8 cellular contexts compared by ENCODE assay signal in genomic region chr19:57477191-57478008, GRCh38. TPM values are rescaled to one million over a fixed set of nuclear protein-coding genes. Genes with fewer than 3 reads are reported as not detected.
DNase-seq lines count a peak whose midpoint lies in the region; ATAC-seq and TF ChIP-seq lines count a peak whose summit lies in the region.

Gene ZNF772, minus strand, starts transcription at chr19:57477566. Its CDS starts 257 bp downstream, at chr19:57477309.

- peak within 1 kb of the TSS; percentile 72 for H2BK5ac ChIP-seq in neuronal stem cell (ENCODE audit: low read length)

- peaks cover 39% of the 10 kb centered on the region for H3K9me3 ChIP-seq in SJCRH30 (replicated peaks)
- H3K9me3 ChIP-seq in gastroesophageal sphincter = peaks cover 0 to 56% (median 3%) of the 10 kb centered on the region in 3 donors
- peaks cover 44 to 51% of the 10 kb centered on the region in 2 donors for H3K9me3 ChIP-seq in neuronal stem cell (replicated peaks in 1 of 2; ENCODE audit: control insufficient read depth in 2 of 2, insufficient read depth in 1 of 2, low read depth in 1 of 2, low read length in 2 of 2)
- H3K9me3 ChIP-seq in subcutaneous abdominal adipose tissue (ENCODE audit: control insufficient read depth in 5 of 5, low read length in 5 of 5) = peaks cover 43 to 47% (median 46%) of the 10 kb centered on the region in 5 donors

- H3K9ac ChIP-seq in neuronal stem cell (ENCODE audit: low read depth, low read length, poor library complexity) = peak within 1 kb of the TSS; percentile 91
- H3K9ac ChIP-seq in subcutaneous abdominal adipose tissue (ENCODE audit: low read length in 5 of 5) = peak within 1 kb of the TSS; percentile 21 to 83 (median 68)

- no peak within 1 kb of the TSS for H2BK12ac ChIP-seq in neuronal stem cell (ENCODE audit: low read length)

- H4K91ac ChIP-seq in neuronal stem cell (ENCODE audit: low read depth, low read length, poor library complexity) = no peak within 1 kb of the TSS

- peak within 1 kb of the TSS; percentile 95 for H3K18ac ChIP-seq in neuronal stem cell (ENCODE audit: low read length)

- H2BK120ac ChIP-seq in neuronal stem cell (ENCODE audit: low read depth, low read length) = no peak within 1 kb of the TSS

- H3K4me2 ChIP-seq in neuronal stem cell (ENCODE audit: insufficient read depth, low read length, poor library complexity, severe bottlenecking) = peak within 1 kb of the TSS; percentile 62

- TF ChIP-seq CTCF in gastroesophageal sphincter (IDR thresholded peaks at IDR 0.05) = peak in 3 of 4 experiments; percentile 42 to 87 (median 55)

- H2AK5ac ChIP-seq in neuronal stem cell (ENCODE audit: low read depth, low read length) = peak within 1 kb of the TSS; percentile 20

- H3K27me3 ChIP-seq in SJCRH30 (no peaks in the 10 kb centered on the region), gastroesophageal sphincter (no peaks in the 10 kb centered on the region), neuronal stem cell (ENCODE audit: control insufficient read depth in 3 of 3, insufficient read depth in 3 of 3, low read depth in 1 of 3, low read length in 3 of 3) (peaks cover 0 to 2% (median 0%) of the 10 kb centered on the region in 3 experiments), subcutaneous abdominal adipose tissue (ENCODE audit: control insufficient read depth in 5 of 5, insufficient read depth in 4 of 5, low read length in 5 of 5) (no peaks in the 10 kb centered on the region)

- H3K79me1 ChIP-seq in neuronal stem cell (ENCODE audit: low read depth, low read length) = peaks cover 5% of the 10 kb centered on the region

- H3K36me3 ChIP-seq in SJCRH30 (peaks cover 29% of the 10 kb centered on the region), gastroesophageal sphincter (peaks cover 0 to 41% of the 10 kb centered on the region in 2 donors), neuronal stem cell (replicated peaks in 1 of 2; ENCODE audit: control insufficient read depth in 2 of 2, insufficient read depth in 2 of 2, low read length in 2 of 2) (peaks cover 37 to 43% of the 10 kb centered on the region in 2 donors), subcutaneous abdominal adipose tissue (ENCODE audit: control insufficient read depth in 5 of 5, insufficient read depth in 5 of 5, low read length in 5 of 5) (peaks cover 28 to 36% (median 33%) of the 10 kb centered on the region in 5 donors)

- H2BK15ac ChIP-seq in neuronal stem cell (ENCODE audit: low read length) = no peak within 1 kb of the TSS

- no peak for TF ChIP-seq EP300 in gastroesophageal sphincter (IDR thresholded peaks at IDR 0.05)

- no peak for TF ChIP-seq POLR2A in gastroesophageal sphincter (IDR thresholded peaks at IDR 0.05)

- H2AFZ ChIP-seq in neuronal stem cell (ENCODE audit: low read length) = peak within 1 kb of the TSS; percentile 89

- peak; percentile 95 for ATAC-seq in GM21825 (IDR thresholded peaks at IDR 0.05; ENCODE audit: unreplicated experiment)
- peak; percentile 98 for ATAC-seq in gastroesophageal sphincter

- no peaks in the 10 kb centered on the region for H3K4me1 ChIP-seq in SJCRH30
- peaks cover 0 to 12% (median 0%) of the 10 kb centered on the region in 3 donors for H3K4me1 ChIP-seq in gastroesophageal sphincter
- H3K4me1 ChIP-seq in neuronal stem cell (ENCODE audit: control insufficient read depth in 2 of 2, insufficient read depth in 1 of 2, low read depth in 1 of 2, low read length in 2 of 2) = peaks cover 1 to 7% of the 10 kb centered on the region in 2 donors
- H3K4me1 ChIP-seq in subcutaneous abdominal adipose tissue (ENCODE audit: control insufficient read depth in 5 of 5, insufficient read depth in 5 of 5, low read length in 5 of 5) = peaks cover 3 to 20% (median 15%) of the 10 kb centered on the region in 5 donors

- peak; percentile 96 for DNase-seq in EL
- DNase-seq in Kasumi-1 (lab: John Stamatoyannopoulos, UW) = peak; percentile 82 to 85
- peak; percentile 95 to 98 for DNase-seq in SJCRH30
- peak; percentile 91 for DNase-seq in activated naive CD4-positive, alpha-beta T cell treated with Interleukin-2 at 50 U/mL for 16 hours
- peak; percentile 92 for DNase-seq in neuronal stem cell (ENCODE audit: low spot score)

- peak within 1 kb of the TSS; percentile 52 for H3K27ac ChIP-seq in SJCRH30
- H3K27ac ChIP-seq in gastroesophageal sphincter = peak within 1 kb of the TSS; percentile 11 to 87 (median 86)
- peak within 1 kb of the TSS; percentile 37 for H3K27ac ChIP-seq in neuronal stem cell (replicated peaks; ENCODE audit: low read length)
- peak within 1 kb of the TSS; percentile 50 for H3K27ac ChIP-seq in subcutaneous abdominal adipose tissue (ENCODE audit: low read depth, low read length)

- no peak within 1 kb of the TSS for H4K8ac ChIP-seq in neuronal stem cell (ENCODE audit: low read depth, low read length)

- no peak within 1 kb of the TSS for H3K14ac ChIP-seq in neuronal stem cell (ENCODE audit: low read length)

- H3K4me3 ChIP-seq in SJCRH30 (peak within 1 kb of the TSS; percentile 80), gastroesophageal sphincter (peak within 1 kb of the TSS; percentile 40 to 73), neuronal stem cell (ENCODE audit: low read length in 2 of 2) (peak within 1 kb of the TSS; percentile 78 to 82), subcutaneous abdominal adipose tissue (ENCODE audit: low read depth in 1 of 5, low read length in 5 of 5) (peak within 1 kb of the TSS; percentile 82 to 95 (median 91))

- WGBS in gastroesophageal sphincter (ENCODE audit: low coverage in 1 of 2), 2 donors = 9 to 19% methylated on average over 7 to 18 of the region's 38 CpGs
- no CpG with 5 or more reads among the region's 38 CpGs for WGBS in neuronal stem cell (ENCODE audit: extremely low coverage in 2 of 2, insufficient read length in 2 of 2, insufficient replicate concordance in 1 of 2), 2 donors

- H3K4ac ChIP-seq in neuronal stem cell (ENCODE audit: low read length) = no peak within 1 kb of the TSS

- H3K23ac ChIP-seq in neuronal stem cell (ENCODE audit: low read depth, low read length, poor library complexity) = peak within 1 kb of the TSS; percentile 52

RNA-seq across cellular contexts. Expression of gene ZNF772, which starts in this region (rescaled TPM):
- total RNA-seq in SJCRH30 (2014; rRNA removed; shearing (Covaris generic)) = 15.6 and 16.0 TPM in 2 replicates
- total RNA-seq in gastroesophageal sphincter = 10 to 100 TPM in 2 of 4 donors, 1 to 10 TPM in 2; 5.8 to 15.5 (median 11.7) TPM
- 8.0 TPM for polyA plus RNA-seq in neuronal stem cell (2013, experiment 1 of 2)
- polyA plus RNA-seq in neuronal stem cell (2013, experiment 2 of 2) = 7.9 TPM

Comparison
In these comparisons a context has a peak if more than half of its experiments do, and no peak if none do; other contexts are left out.
1. Peak in every context shown above with its lines: DNase-seq, ATAC-seq, H3K4me3 ChIP-seq and H3K27ac ChIP-seq.